8 cellular contexts compared by ENCODE assay signal in genomic region chr7:92590711-92591310, GRCh38. TPM values are rescaled to one million over a fixed set of nuclear protein-coding genes. Genes with fewer than 3 reads are reported as not detected.
DNase-seq lines count a peak whose midpoint lies in the region; ATAC-seq and TF ChIP-seq lines count a peak whose summit lies in the region.

No MANE protein-coding gene starts in this region.

- in situ Hi-C loops in brain microvascular endothelial cell (cut with HindIII; ENCODE audit: low pct_ligation_motif_present, low sequenced_read_pairs), result no loop called here

- H3K27ac Mint-ChIP-seq in stimulated activated naive CD8-positive, alpha-beta T cell treated with anti-CD3 and anti-CD28 coated beads, Interleukin-15, Interleukin-2, amounts not matched to agents 100 ng/mL and 50 ng/mL, for 24 hours, result peak overlapping the region; percentile 45
- no peak overlapping the region for H3K27ac Mint-ChIP-seq in mesothelial cell of epicardium

- H3K27me3 ChIP-seq in brain microvascular endothelial cell (replicated peaks), result no peaks in the 10 kb centered on the region
- no peaks in the 10 kb centered on the region for H3K27me3 ChIP-seq in vagina

- no peak for TF ChIP-seq POLR2A in vagina (IDR thresholded peaks at IDR 0.05)

- H3K4me3 ChIP-seq in brain microvascular endothelial cell (ENCODE audit: low read depth, low read length) (peak overlapping the region; percentile 91), vagina (peak overlapping the region; percentile 73 to 77)

- H3K4me1 Mint-ChIP-seq in stimulated activated naive CD8-positive, alpha-beta T cell treated with anti-CD3 and anti-CD28 coated beads, Interleukin-15, Interleukin-2, amounts not matched to agents 100 ng/mL and 50 ng/mL, for 24 hours (ENCODE audit: low read depth), result peaks cover 57% of the 10 kb centered on the region
- peaks cover 23% of the 10 kb centered on the region for H3K4me1 Mint-ChIP-seq in mesothelial cell of epicardium

- H3K4me1 ChIP-seq in vagina, result peaks cover 42% of the 10 kb centered on the region

- ATAC-seq in stimulated activated naive CD8-positive, alpha-beta T cell treated with anti-CD3 and anti-CD28 coated beads, Interleukin-15, Interleukin-2, amounts not matched to agents 100 U/mL and 50 U/mL, for 24 hours, result no peak
- ATAC-seq in GM21381 (IDR thresholded peaks at IDR 0.05; ENCODE audit: unreplicated experiment), result no peak
- ATAC-seq in activated CD4-positive, CD25-positive, alpha-beta regulatory T cell treated with anti-CD3 and anti-CD28 coated beads, Interleukin-2, amount 50 U/mL, for 24 hours, result no peak

- no peaks in the 10 kb centered on the region for H3K9me3 ChIP-seq in vagina

- H3K36me3 ChIP-seq in brain microvascular endothelial cell (replicated peaks), result no peaks in the 10 kb centered on the region
- H3K36me3 ChIP-seq in vagina, result no peaks in the 10 kb centered on the region

- TF ChIP-seq CTCF in brain microvascular endothelial cell (IDR thresholded peaks at IDR 0.05; ENCODE audit: low read depth, low read length, missing control alignments), result no peak
- TF ChIP-seq CTCF in mesothelial cell of epicardium (IDR thresholded peaks at IDR 0.05; ENCODE audit: unreplicated experiment), result no peak
- TF ChIP-seq CTCF in vagina (IDR thresholded peaks at IDR 0.05), result no peak

- no peaks in the 10 kb centered on the region for H3K9me3 Mint-ChIP-seq in stimulated activated naive CD8-positive, alpha-beta T cell treated with anti-CD3 and anti-CD28 coated beads, Interleukin-15, Interleukin-2, amounts not matched to agents 100 ng/mL and 50 ng/mL, for 24 hours
- H3K9me3 Mint-ChIP-seq in mesothelial cell of epicardium, result no peaks in the 10 kb centered on the region

- intact Hi-C loops in vagina (cut with DNase I), result no loop called here

- H3K4me3 Mint-ChIP-seq in stimulated activated naive CD8-positive, alpha-beta T cell treated with anti-CD3 and anti-CD28 coated beads, Interleukin-15, Interleukin-2, amounts not matched to agents 100 ng/mL and 50 ng/mL, for 24 hours, result peak overlapping the region; percentile 93
- peak overlapping the region; percentile 88 for H3K4me3 Mint-ChIP-seq in mesothelial cell of epicardium

- no peak overlapping the region for H3K27ac ChIP-seq in brain microvascular endothelial cell
- no peak overlapping the region for H3K27ac ChIP-seq in vagina
- no peak overlapping the region for H3K27ac ChIP-seq in caudate nucleus (ENCODE audit: low read depth, low read length)

- peaks cover 35% of the 10 kb centered on the region for H3K36me3 Mint-ChIP-seq in stimulated activated naive CD8-positive, alpha-beta T cell treated with anti-CD3 and anti-CD28 coated beads, Interleukin-15, Interleukin-2, amounts not matched to agents 100 ng/mL and 50 ng/mL, for 24 hours (ENCODE audit: low read depth)
- no peaks in the 10 kb centered on the region for H3K36me3 Mint-ChIP-seq in mesothelial cell of epicardium

- DNase-seq in stimulated activated naive CD8-positive, alpha-beta T cell treated with anti-CD3 and anti-CD28 coated beads, Interleukin-15, Interleukin-2, amounts not matched to agents 100 U/mL and 50 U/mL, for 24 hours, result no peak
- DNase-seq in brain microvascular endothelial cell (no peak), mesothelial cell of epicardium (ENCODE audit: low spot score in 2 of 2, unreplicated experiment in 2 of 2) (no peak), vagina (ENCODE audit: extremely low spot score in 2 of 2) (no peak), caudate nucleus (lab: John Stamatoyannopoulos, UW) (no peak)

- peaks cover 8% of the 10 kb centered on the region for H3K27me3 Mint-ChIP-seq in stimulated activated naive CD8-positive, alpha-beta T cell treated with anti-CD3 and anti-CD28 coated beads, Interleukin-15, Interleukin-2, amounts not matched to agents 100 ng/mL and 50 ng/mL, for 24 hours
- H3K27me3 Mint-ChIP-seq in mesothelial cell of epicardium (ENCODE audit: low read depth), result peaks cover 26% of the 10 kb centered on the region

RNA-seq across cellular contexts. Expression of gene FAM133B, which starts 0.6 kb away (rescaled TPM):
- 37.2 to 42.9 TPM (median 38.3 TPM) in 3 replicates for total RNA-seq in mesothelial cell of epicardium
- 22.3 TPM for total RNA-seq in vagina
